In genomic region chr12:72267974-72268373, GRCh38 we compare ENCODE assay signal across 13 cellular contexts. TPM values are rescaled to one million over a fixed set of nuclear protein-coding genes. Genes with fewer than 3 reads are reported as not detected.
DNase-seq lines count a peak whose midpoint lies in the region; ATAC-seq and TF ChIP-seq lines count a peak whose summit lies in the region.
"Had no signal": no experiment of that assay in that cellular context is flagged by ENCODE, and none has a peak within 500 bp of the region (broad histone marks: within the 10 kb centered on the region; RNA-seq: fewer than 3 reads in every experiment).

No MANE protein-coding gene starts in this region.

- TF ChIP-seq CTCF in epithelial cell of esophagus (IDR thresholded peaks at IDR 0.05; ENCODE audit: insufficient read depth, low read depth, low read length, missing control alignments): peak; percentile 21

- ATAC-seq in activated CD8-positive, alpha-beta T cell treated with anti-CD3 and anti-CD28 coated beads, Interleukin-2, amount 10 ng/mL, durations not matched to agents 7 days and 5 days: no peak
- ATAC-seq: activated CD8-positive, alpha-beta T cell treated with anti-CD3 and anti-CD28 coated beads for 36 hours had no signal

- H3K9me3 Mint-ChIP-seq in activated CD4-positive, alpha-beta T cell treated with anti-CD3 and anti-CD28 coated beads, Interleukin-2, amount 10 ng/mL, durations not matched to agents 7 days and 5 days: no peaks in the 10 kb centered on the region
- no peaks in the 10 kb centered on the region for H3K9me3 Mint-ChIP-seq in activated CD8-positive, alpha-beta T cell treated with anti-CD3 and anti-CD28 coated beads, Interleukin-2, amount 10 ng/mL, durations not matched to agents 7 days and 5 days (ENCODE audit: insufficient read depth)
- H3K9me3 Mint-ChIP-seq: activated CD8-positive, alpha-beta T cell treated with anti-CD3 and anti-CD28 coated beads for 36 hours had no signal

- POLR2A ChIA-PET in activated CD4-positive, alpha-beta T cell treated with anti-CD3 and anti-CD28 coated beads, Interleukin-2, amount 10 ng/mL, durations not matched to agents 7 days and 5 days (lab: Charles Lee): no interaction called here
- POLR2A ChIA-PET in activated CD8-positive, alpha-beta T cell treated with anti-CD3 and anti-CD28 coated beads, Interleukin-2, amount 10 ng/mL, durations not matched to agents 7 days and 5 days (lab: Charles Lee): no interaction called here

- no peak overlapping the region for H3K4me3 Mint-ChIP-seq in activated CD4-positive, alpha-beta T cell treated with anti-CD3 and anti-CD28 coated beads, Interleukin-2, amount 10 ng/mL, durations not matched to agents 7 days and 5 days
- no peak overlapping the region for H3K4me3 Mint-ChIP-seq in activated CD8-positive, alpha-beta T cell treated with anti-CD3 and anti-CD28 coated beads, Interleukin-2, amount 10 ng/mL, durations not matched to agents 7 days and 5 days
- H3K4me3 Mint-ChIP-seq: activated CD8-positive, alpha-beta T cell treated with anti-CD3 and anti-CD28 coated beads for 36 hours had no signal

- H3K27ac Mint-ChIP-seq in activated CD4-positive, alpha-beta T cell treated with anti-CD3 and anti-CD28 coated beads, Interleukin-2, amount 10 ng/mL, durations not matched to agents 7 days and 5 days: no peak overlapping the region
- H3K27ac Mint-ChIP-seq in activated CD8-positive, alpha-beta T cell treated with anti-CD3 and anti-CD28 coated beads, Interleukin-2, amount 10 ng/mL, durations not matched to agents 7 days and 5 days: no peak overlapping the region
- H3K27ac Mint-ChIP-seq: activated CD8-positive, alpha-beta T cell treated with anti-CD3 and anti-CD28 coated beads for 36 hours had no signal

- no peaks in the 10 kb centered on the region for H3K36me3 Mint-ChIP-seq in activated CD4-positive, alpha-beta T cell treated with anti-CD3 and anti-CD28 coated beads, Interleukin-2, amount 10 ng/mL, durations not matched to agents 7 days and 5 days (ENCODE audit: low read depth)
- H3K36me3 Mint-ChIP-seq in activated CD8-positive, alpha-beta T cell treated with anti-CD3 and anti-CD28 coated beads, Interleukin-2, amount 10 ng/mL, durations not matched to agents 7 days and 5 days (ENCODE audit: low read depth): peaks cover 2% of the 10 kb centered on the region

- peak; percentile 14 for DNase-seq in NCI-H748 (lab: John Stamatoyannopoulos, UW; ENCODE audit: unreplicated experiment)
- no peak for DNase-seq in NCI-H748 treated with DMSO at 0.1 percent for 48 hours (lab: John Stamatoyannopoulos, UW)
- peak; percentile 36 for DNase-seq in NCI-H2227 (lab: John Stamatoyannopoulos, UW; ENCODE audit: unreplicated experiment)
- no peak for DNase-seq in epithelial cell of esophagus (ENCODE audit: low read depth)
- no peak for DNase-seq in skeletal muscle cell (ENCODE audit: low read depth)
- DNase-seq in activated CD4-positive, alpha-beta T cell treated with anti-CD3 and anti-CD28 coated beads, Interleukin-2, amount 10 ng/mL, durations not matched to agents 7 days and 5 days: no peak
- no peak for DNase-seq in NCI-H510A (lab: John Stamatoyannopoulos, UW)
- DNase-seq in activated CD8-positive, alpha-beta T cell treated with anti-CD3 and anti-CD28 coated beads, Interleukin-2, amount 10 ng/mL, durations not matched to agents 7 days and 5 days: no peak
- DNase-seq: activated CD8-positive, alpha-beta T cell treated with anti-CD3 and anti-CD28 coated beads for 36 hours; adrenal gland; NCI-H2081; occipital lobe had no signal

- CTCF ChIA-PET in activated CD4-positive, alpha-beta T cell treated with anti-CD3 and anti-CD28 coated beads, Interleukin-2, amount 10 ng/mL, durations not matched to agents 7 days and 5 days (lab: Charles Lee): no interaction called here
- CTCF ChIA-PET in activated CD8-positive, alpha-beta T cell treated with anti-CD3 and anti-CD28 coated beads, Interleukin-2, amount 10 ng/mL, durations not matched to agents 7 days and 5 days (lab: Charles Lee): no interaction called here

- peaks cover 26% of the 10 kb centered on the region for H3K27me3 Mint-ChIP-seq in activated CD4-positive, alpha-beta T cell treated with anti-CD3 and anti-CD28 coated beads, Interleukin-2, amount 10 ng/mL, durations not matched to agents 7 days and 5 days
- peaks cover 26% of the 10 kb centered on the region for H3K27me3 Mint-ChIP-seq in activated CD8-positive, alpha-beta T cell treated with anti-CD3 and anti-CD28 coated beads, Interleukin-2, amount 10 ng/mL, durations not matched to agents 7 days and 5 days (ENCODE audit: low read depth)

- no peak overlapping the region for H3K4me3 ChIP-seq in epithelial cell of esophagus (ENCODE audit: low read length)
- peak overlapping the region; percentile 2 for H3K4me3 ChIP-seq in skeletal muscle cell (ENCODE audit: low read depth, low read length)
- H3K4me3 ChIP-seq: adrenal gland had no signal

- H3K4me1 Mint-ChIP-seq in activated CD4-positive, alpha-beta T cell treated with anti-CD3 and anti-CD28 coated beads, Interleukin-2, amount 10 ng/mL, durations not matched to agents 7 days and 5 days: peaks cover 6% of the 10 kb centered on the region
- H3K4me1 Mint-ChIP-seq in activated CD8-positive, alpha-beta T cell treated with anti-CD3 and anti-CD28 coated beads, Interleukin-2, amount 10 ng/mL, durations not matched to agents 7 days and 5 days (ENCODE audit: low read depth): peaks cover 4% of the 10 kb centered on the region

RNA-seq across cellular contexts. Expression of gene TRHDE, which starts 4.2 kb away (rescaled TPM):
- total RNA-seq in activated CD4-positive, alpha-beta T cell treated with anti-CD3 and anti-CD28 coated beads, Interleukin-2, amount 10 ng/mL, durations not matched to agents 7 days and 5 days: not detected
- total RNA-seq in activated CD8-positive, alpha-beta T cell treated with anti-CD3 and anti-CD28 coated beads, Interleukin-2, amount 10 ng/mL, durations not matched to agents 7 days and 5 days: not detected
- total RNA-seq: activated CD8-positive, alpha-beta T cell treated with anti-CD3 and anti-CD28 coated beads for 36 hours; endothelial cell of umbilical vein had no signal

Comparison
In these comparisons a context has a peak if more than half of its experiments do, and no peak if none do; other contexts are left out.
1. DNase-seq: peak in NCI-H748 (single experiment) and NCI-H2227 (single experiment); none in NCI-H748 treated with DMSO at 0.1 percent for 48 hours (single experiment), epithelial cell of esophagus (single experiment), skeletal muscle cell (single experiment), activated CD4-positive, alpha-beta T cell treated with anti-CD3 and anti-CD28 coated beads, Interleukin-2, amount 10 ng/mL, durations not matched to agents 7 days and 5 days (single experiment), NCI-H510A (single experiment) and activated CD8-positive, alpha-beta T cell treated with anti-CD3 and anti-CD28 coated beads, Interleukin-2, amount 10 ng/mL, durations not matched to agents 7 days and 5 days (single experiment).